Comparison of ENCODE assay signal across 12 cellular contexts in the genomic region with DNA sequence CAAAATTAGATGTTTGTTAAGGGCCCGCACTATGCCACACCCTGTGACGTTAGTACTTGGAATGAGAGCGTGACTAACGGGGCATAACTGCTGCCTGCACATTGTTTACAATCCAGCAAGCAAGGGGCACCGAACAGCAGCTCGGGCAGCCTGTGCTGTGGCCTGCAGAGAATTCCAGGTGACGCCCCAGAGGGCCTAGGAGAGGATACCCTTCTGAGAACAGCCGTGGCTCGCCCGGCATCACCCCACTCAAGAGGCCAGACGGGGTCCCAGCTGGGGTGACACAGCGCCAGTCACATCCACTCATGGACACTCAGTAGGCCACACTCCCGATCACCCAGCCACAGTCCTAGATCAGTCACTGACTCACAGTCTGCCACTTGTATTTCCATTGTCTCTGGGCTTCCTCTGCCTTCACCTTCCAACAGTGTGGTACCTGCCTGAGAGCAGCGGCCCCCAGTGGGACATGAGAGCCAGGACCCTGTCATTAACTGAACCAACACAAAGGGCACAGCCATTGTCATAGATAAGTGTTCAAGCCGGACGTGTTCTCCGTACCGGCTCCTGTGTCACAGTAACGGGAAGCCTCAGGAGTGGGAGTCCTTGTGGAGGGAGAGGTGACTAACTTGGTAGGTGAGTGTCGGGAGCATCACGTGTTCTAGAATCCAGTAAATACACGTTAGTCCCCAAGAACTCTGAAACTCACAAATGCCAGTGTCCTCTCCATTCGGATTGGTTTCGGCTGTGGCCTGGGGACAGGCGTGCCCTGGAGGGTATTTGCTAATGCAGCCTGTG. TPM values are rescaled to one million over a fixed set of nuclear protein-coding genes. Genes with fewer than 3 reads are reported as not detected.
A peak's percentile ranks its signal among the peaks of the same experiment; 100 is the strongest.
DNase-seq lines count a peak whose midpoint lies in the region; ATAC-seq and TF ChIP-seq lines count a peak whose summit lies in the region.
"Had no signal": no experiment of that assay in that cellular context is flagged by ENCODE, and none has a peak within 500 bp of the region (broad histone marks: within the 10 kb centered on the region; RNA-seq: fewer than 3 reads in every experiment).

No MANE protein-coding gene starts in this region.

- H3K36me3 Mint-ChIP-seq in nephron progenitor cell (ENCODE audit: low read depth), result peaks cover 38% of the 10 kb centered on the region

- TF ChIP-seq CTCF in AG09309 (IDR thresholded peaks at IDR 0.05; ENCODE audit: control insufficient read depth, insufficient read depth, low read depth, low read length, missing control alignments) (no peak), nephron progenitor cell (IDR thresholded peaks at IDR 0.05) (no peak)

- H3K4me3 Mint-ChIP-seq in nephron progenitor cell, result no peak overlapping the region
- H3K4me3 Mint-ChIP-seq: T-helper 1 cell treated with Interleukin-12 subunit alpha and Interleukin-12 subunit beta and Interleukin-4 antibody, amounts not matched to agents 30 μg/mL and 1 μg/mL, for 36 hours had no signal

- peak; percentile 78 for DNase-seq in AG09309 (ENCODE audit: low read depth)
- DNase-seq in HS-5 (ENCODE audit: low read depth), result peak; percentile 85
- peak; percentile 49 to 66 for DNase-seq in dermis microvascular lymphatic vessel endothelial cell (ENCODE audit: low read depth in 2 of 2)
- no peak for DNase-seq in nephron progenitor cell
- no peak for DNase-seq in stimulated activated CD8-positive, alpha-beta memory T cell treated with anti-CD3 and anti-CD28 coated beads, Interleukin-4, amount 100 ng/mL, for 48 hours
- DNase-seq in activated CD4-positive, alpha-beta T cell treated with anti-CD3 and anti-CD28 coated beads, Interleukin-2, amount 50 U/mL, for 48 hours, result no peak
- no peak for DNase-seq in cortex of kidney (lab: John Stamatoyannopoulos, UW)
- DNase-seq: effector memory CD4-positive, alpha-beta T cell; NCI-H446 treated with DMSO at 0.1 percent for 48 hours; spleen had no signal

- no peak for ATAC-seq in GM18870 (IDR thresholded peaks at IDR 0.05; ENCODE audit: unreplicated experiment)

- no peak overlapping the region for H3K4me3 ChIP-seq in AG09309 (ENCODE audit: control insufficient read depth, low read depth, low read length)
- H3K4me3 ChIP-seq: spleen had no signal

- H3K27me3 Mint-ChIP-seq in nephron progenitor cell (ENCODE audit: low read depth, poor library complexity), result peaks cover 2% of the 10 kb centered on the region

- H3K9me3 Mint-ChIP-seq in nephron progenitor cell, result no peaks in the 10 kb centered on the region

- H3K27ac Mint-ChIP-seq in nephron progenitor cell, result peak overlapping the region; percentile 98
- H3K27ac Mint-ChIP-seq: T-helper 1 cell treated with Interleukin-12 subunit alpha and Interleukin-12 subunit beta and Interleukin-4 antibody, amounts not matched to agents 30 μg/mL and 1 μg/mL, for 36 hours had no signal

- peaks cover 23% of the 10 kb centered on the region for H3K4me1 Mint-ChIP-seq in nephron progenitor cell

RNA-seq across cellular contexts. Expression of gene ZNF331, which starts 7.5 kb away (rescaled TPM):
- 4.2 and 7.2 TPM in 2 replicates for total RNA-seq in dermis microvascular lymphatic vessel endothelial cell

Comparison
In these comparisons a context has a peak if more than half of its experiments do, and no peak if none do; other contexts are left out.
1. DNase-seq: peak in AG09309 (single experiment), HS-5 (single experiment) and dermis microvascular lymphatic vessel endothelial cell (2 of 2); none in nephron progenitor cell (single experiment), stimulated activated CD8-positive, alpha-beta memory T cell treated with anti-CD3 and anti-CD28 coated beads, Interleukin-4, amount 100 ng/mL, for 48 hours (single experiment), activated CD4-positive, alpha-beta T cell treated with anti-CD3 and anti-CD28 coated beads, Interleukin-2, amount 50 U/mL, for 48 hours (0 of 2) and cortex of kidney (single experiment).